ENCODE assay signal across 34 cellular contexts in genomic region chr15:43966646-43967045, GRCh38.
A peak's percentile ranks its signal among the peaks of the same experiment; 100 is the strongest.
DNase-seq lines count a peak whose midpoint lies in the region; ATAC-seq and TF ChIP-seq lines count a peak whose summit lies in the region.
"Had no signal": no experiment of that assay in that cellular context is flagged by ENCODE, and none has a peak within 500 bp of the region (broad histone marks: within the 10 kb centered on the region; RNA-seq: fewer than 3 reads in every experiment).

No MANE protein-coding gene starts in this region.

- no peak for TF ChIP-seq RAD21 in Ishikawa (IDR thresholded peaks at IDR 0.05; ENCODE audit: low read depth)

- no peaks in the 10 kb centered on the region for H3K9me2 ChIP-seq in hepatocyte (replicated peaks; ENCODE audit: insufficient read depth)

- peaks cover 3% of the 10 kb centered on the region for H3K27me3 Mint-ChIP-seq in nephron progenitor cell (ENCODE audit: low read depth, poor library complexity)
- H3K27me3 Mint-ChIP-seq in activated T-cell treated with anti-CD3 and anti-CD28 coated beads, Interleukin-2, amount 50 U/mL, for 4 hours (ENCODE audit: low read depth): peaks cover 2% of the 10 kb centered on the region

- H3K4me1 ChIP-seq in hepatocyte (ENCODE audit: insufficient read depth): no peaks in the 10 kb centered on the region
- H3K4me1 ChIP-seq: left lung, parathyroid adenoma had no signal

- no peaks in the 10 kb centered on the region for H3K79me2 ChIP-seq in hepatocyte
- H3K79me2 ChIP-seq: parathyroid adenoma had no signal

- H3K4me3 ChIP-seq in epithelial cell of esophagus (ENCODE audit: low read length) (no peak overlapping the region), hepatocyte (no peak overlapping the region)
- H3K4me3 ChIP-seq: left lung, smooth muscle cell, thoracic aorta had no signal

- no peak for TF ChIP-seq EP300 in Ishikawa (IDR thresholded peaks at IDR 0.05; ENCODE audit: borderline replicate concordance)

- no peaks in the 10 kb centered on the region for H3K36me3 ChIP-seq in hepatocyte (replicated peaks; ENCODE audit: insufficient read depth, low read depth)
- H3K36me3 ChIP-seq: left lung, thoracic aorta had no signal

- no peaks in the 10 kb centered on the region for H3K9me3 ChIP-seq in hepatocyte (ENCODE audit: low read depth)
- H3K9me3 ChIP-seq: left lung, thoracic aorta had no signal

- ATAC-seq in activated T-cell treated with anti-CD3 and anti-CD28 coated beads, Interleukin-2, amount 50 U/mL, for 4 hours: no peak
- no peak for ATAC-seq in GM21717 (IDR thresholded peaks at IDR 0.05; ENCODE audit: unreplicated experiment)
- ATAC-seq in GM19324 (IDR thresholded peaks at IDR 0.05; ENCODE audit: low FRiP score, unreplicated experiment): no peak
- ATAC-seq: left lung, Panc1 had no signal

- TF ChIP-seq CTCF in epithelial cell of esophagus (IDR thresholded peaks at IDR 0.05; ENCODE audit: insufficient read depth, low read depth, low read length, missing control alignments) (no peak), nephron progenitor cell (IDR thresholded peaks at IDR 0.05) (no peak), hepatocyte (IDR thresholded peaks at IDR 0.05; ENCODE audit: poor library complexity) (no peak)

- H3K27me3 ChIP-seq in hepatocyte: no peaks in the 10 kb centered on the region
- H3K27me3 ChIP-seq: left lung had no signal

- H3K27ac Mint-ChIP-seq in nephron progenitor cell: peak overlapping the region; percentile 5
- H3K27ac Mint-ChIP-seq: activated naive CD8-positive, alpha-beta T cell treated with anti-CD3 and anti-CD28 coated beads for 36 hours; dendritic cell treated with granulocyte-macrophage colony-stimulating factor and Interleukin-4, amounts not matched to agents 40 ng/mL and 50 ng/mL, for 4 days; memory B cell; stimulated activated naive CD8-positive, alpha-beta T cell treated with anti-CD3 and anti-CD28 coated beads, Interleukin-15, Interleukin-2, amounts not matched to agents 100 ng/mL and 50 ng/mL, for 24 hours had no signal

- no peak overlapping the region for H3K4me2 ChIP-seq in hepatocyte
- H3K4me2 ChIP-seq: smooth muscle cell had no signal

- H3K36me3 Mint-ChIP-seq in nephron progenitor cell (ENCODE audit: low read depth): no peaks in the 10 kb centered on the region
- H3K36me3 Mint-ChIP-seq in activated T-cell treated with anti-CD3 and anti-CD28 coated beads, Interleukin-2, amount 50 U/mL, for 4 hours (ENCODE audit: insufficient read depth): no peaks in the 10 kb centered on the region
- H3K36me3 Mint-ChIP-seq: CD8-positive, alpha-beta memory T cell; memory B cell had no signal

- no peaks in the 10 kb centered on the region for H3K4me1 Mint-ChIP-seq in nephron progenitor cell
- no peaks in the 10 kb centered on the region for H3K4me1 Mint-ChIP-seq in activated T-cell treated with anti-CD3 and anti-CD28 coated beads, Interleukin-2, amount 50 U/mL, for 4 hours (ENCODE audit: low read depth)
- H3K4me1 Mint-ChIP-seq: activated naive CD8-positive, alpha-beta T cell treated with anti-CD3 and anti-CD28 coated beads for 36 hours; CD8-positive, alpha-beta memory T cell; central memory CD8-positive, alpha-beta T cell; memory B cell had no signal

- H3K4me3 Mint-ChIP-seq in nephron progenitor cell: no peak overlapping the region
- no peak overlapping the region for H3K4me3 Mint-ChIP-seq in activated T-cell treated with anti-CD3 and anti-CD28 coated beads, Interleukin-2, amount 50 U/mL, for 4 hours
- H3K4me3 Mint-ChIP-seq: activated naive CD8-positive, alpha-beta T cell treated with anti-CD3 and anti-CD28 coated beads for 36 hours; CD8-positive, alpha-beta memory T cell; central memory CD8-positive, alpha-beta T cell; dendritic cell treated with granulocyte-macrophage colony-stimulating factor and Interleukin-4, amounts not matched to agents 40 ng/mL and 50 ng/mL, for 4 days; memory B cell; stimulated activated naive CD8-positive, alpha-beta T cell treated with anti-CD3 and anti-CD28 coated beads, Interleukin-15, Interleukin-2, amounts not matched to agents 100 ng/mL and 50 ng/mL, for 24 hours had no signal

- DNase-seq in AG20443 (ENCODE audit: low spot score): peak; percentile 16
- DNase-seq in epithelial cell of esophagus (ENCODE audit: low read depth): peak; percentile 33
- no peak for DNase-seq in nephron progenitor cell
- no peak for DNase-seq in activated T-cell treated with anti-CD3 and anti-CD28 coated beads, Interleukin-2, amount 50 U/mL, for 4 hours
- DNase-seq in hepatocyte (ENCODE audit: low spot score): no peak
- DNase-seq: activated CD4-positive, alpha-beta T cell treated with anti-CD3 and anti-CD28 coated beads for 4 hours; activated gamma-delta T cell; activated naive CD8-positive, alpha-beta T cell treated with anti-CD3 and anti-CD28 coated beads for 36 hours; activated T-cell treated with anti-CD3 and anti-CD28 coated beads, Interleukin-2, amount 50 U/mL, for 1 hour; CD8-positive, alpha-beta memory T cell; DMS 273 treated with DMSO at 0.1 percent for 48 hours; EL; hypothalamus; Kasumi-1; left lung; MV-4-11; NCI-H1436; NCI-H2081; NCI-H2227 treated with DMSO at 0.1 percent for 48 hours; Right ventricle myocardium superior; stimulated activated CD4-positive, alpha-beta T cell treated with anti-CD3 and anti-CD28 coated beads, Interleukin-1b, Interleukin-23, amount 100 ng/mL, for 48 hours had no signal

- H4K20me1 ChIP-seq in hepatocyte (ENCODE audit: insufficient read depth, poor library complexity, severe bottlenecking): no peaks in the 10 kb centered on the region

- H2AFZ ChIP-seq in hepatocyte: no peak overlapping the region
- H2AFZ ChIP-seq: parathyroid adenoma had no signal

- H3K9me3 Mint-ChIP-seq in nephron progenitor cell: no peaks in the 10 kb centered on the region
- no peaks in the 10 kb centered on the region for H3K9me3 Mint-ChIP-seq in activated T-cell treated with anti-CD3 and anti-CD28 coated beads, Interleukin-2, amount 50 U/mL, for 4 hours
- H3K9me3 Mint-ChIP-seq: central memory CD8-positive, alpha-beta T cell; dendritic cell treated with granulocyte-macrophage colony-stimulating factor and Interleukin-4, amounts not matched to agents 40 ng/mL and 50 ng/mL, for 4 days; memory B cell; stimulated activated naive CD8-positive, alpha-beta T cell treated with anti-CD3 and anti-CD28 coated beads, Interleukin-15, Interleukin-2, amounts not matched to agents 100 ng/mL and 50 ng/mL, for 24 hours had no signal

- no peak overlapping the region for H3K27ac ChIP-seq in hepatocyte
- H3K27ac ChIP-seq: HL-60, left lung, parathyroid adenoma, thoracic aorta, VCaP had no signal

TF ChIP-seq in Ishikawa, 13 proteins besides CTCF, POLR2A, EP300 and RAD21:
- TF ChIP-seq REST (IDR thresholded peaks at IDR 0.05; ENCODE audit: low read depth) (no peak), USF1 (IDR thresholded peaks at IDR 0.05) (0 out of 2 replicates have a peak, but pooled peaks have one; percentile 16), FOXM1 (IDR thresholded peaks at IDR 0.05; ENCODE audit: borderline replicate concordance, low read depth) (no peak), TAF1 (IDR thresholded peaks at IDR 0.05; ENCODE audit: low read depth) (no peak), TEAD4 (IDR thresholded peaks at IDR 0.05) (no peak), NFIC (IDR thresholded peaks at IDR 0.05) (no peak)

Comparison
In these comparisons a context has a peak if more than half of its experiments do, and no peak if none do; other contexts are left out.
1. DNase-seq: peak in AG20443 (single experiment) and epithelial cell of esophagus (single experiment); none in nephron progenitor cell (single experiment), activated T-cell treated with anti-CD3 and anti-CD28 coated beads, Interleukin-2, amount 50 U/mL, for 4 hours (single experiment) and hepatocyte (single experiment).